Comparison of ENCODE assay signal across 12 cellular contexts in the genomic region with DNA sequence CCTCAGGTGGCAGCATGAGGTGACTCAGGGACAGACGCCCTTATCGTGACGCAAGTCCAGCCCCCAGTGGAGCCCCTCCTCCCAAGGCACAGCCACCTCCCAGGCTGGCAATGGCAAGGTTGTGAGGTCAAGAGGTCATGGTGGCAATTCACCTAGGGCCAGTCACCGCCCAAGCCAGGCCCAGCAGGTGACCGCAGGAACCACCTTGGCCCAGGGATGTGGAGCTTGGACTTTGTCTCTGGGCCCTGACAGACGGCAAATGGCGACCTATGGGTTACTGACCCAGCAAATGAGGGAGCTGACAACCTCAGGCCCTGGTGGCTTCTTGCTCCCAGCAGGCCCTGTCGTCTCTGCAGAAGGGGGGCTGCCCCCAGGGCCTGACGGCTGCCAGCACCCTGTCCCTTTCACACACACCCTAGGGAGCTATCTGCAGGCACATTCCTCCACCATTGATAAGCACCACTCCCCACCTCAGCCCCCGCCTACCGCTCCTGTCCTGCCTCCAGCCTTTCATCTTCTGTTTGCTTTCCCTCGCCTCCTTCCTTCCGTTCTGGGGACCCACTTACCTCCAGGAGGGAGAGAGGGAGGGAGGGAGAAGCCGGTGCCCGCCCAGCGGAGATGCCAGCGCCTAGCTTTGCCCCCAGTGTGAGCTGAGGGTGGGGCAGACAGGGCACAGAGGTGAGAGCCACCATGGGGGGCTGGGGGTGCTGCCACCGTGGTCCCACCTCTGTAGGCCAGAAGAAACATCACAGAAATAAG. TPM values are rescaled to one million over a fixed set of nuclear protein-coding genes. Genes with fewer than 3 reads are reported as not detected.
DNase-seq lines count a peak whose midpoint lies in the region; ATAC-seq and TF ChIP-seq lines count a peak whose summit lies in the region.
"Had no signal": no experiment of that assay in that cellular context is flagged by ENCODE, and none has a peak within 500 bp of the region (broad histone marks: within the 10 kb centered on the region; RNA-seq: fewer than 3 reads in every experiment).

No MANE protein-coding gene starts in this region.

- no peak for TF ChIP-seq CTCF in IMR-90 (conservative IDR thresholded peaks at IDR 0.05; ENCODE audit: low read depth, low read length)
- no peak for TF ChIP-seq CTCF in transverse colon (IDR thresholded peaks at IDR 0.05)
- no peak for TF ChIP-seq CTCF in activated CD8-positive, alpha-beta T cell treated with anti-CD3 and anti-CD28 coated beads for 36 hours (IDR thresholded peaks at IDR 0.05)

- H3K56ac ChIP-seq in IMR-90 (ENCODE audit: extremely low read depth, insufficient read depth, low read length): no peak overlapping the region; the same call in 1 of the 2 replicates

- peak overlapping the region; percentile 99 for H3K14ac ChIP-seq in IMR-90 (replicated peaks; ENCODE audit: low read depth, low read length)

- no peak overlapping the region for H3K4me2 ChIP-seq in IMR-90 (ENCODE audit: low read depth, low read length)

- H3K4me1 Mint-ChIP-seq in activated CD8-positive, alpha-beta T cell treated with anti-CD3 and anti-CD28 coated beads for 36 hours (ENCODE audit: low read depth): peaks cover 18% of the 10 kb centered on the region

- TF ChIP-seq POLR2A in IMR-90 (IDR thresholded peaks at IDR 0.05; ENCODE audit: low read depth, low read length) (no peak), transverse colon (IDR thresholded peaks at IDR 0.05) (peak; percentile 32)

- BruUV-seq in IMR-90 (replicated peaks; lab: Mats Ljungman, UMichigan): no TSS peak

- CTCF ChIA-PET in IMR-90 (lab: Yijun Ruan, JAX): interaction anchor here (0.6 to 0.8 kb wide), 2 partner anchors 61 to 65 kb away, joined by 3 to 5 read pairs; no protein-coding TSS in a partner anchor
- CTCF ChIA-PET in activated CD8-positive, alpha-beta T cell treated with anti-CD3 and anti-CD28 coated beads for 36 hours (lab: Charles Lee): interaction anchor here (1.6 kb wide), 1 partner anchor 44 kb away, joined by 4 read pairs; no protein-coding TSS in a partner anchor

- H3K27ac Mint-ChIP-seq in activated CD8-positive, alpha-beta T cell treated with anti-CD3 and anti-CD28 coated beads for 36 hours: no peak overlapping the region
- H3K27ac Mint-ChIP-seq: activated T-helper 17 cell treated with anti-CD3 and anti-CD28 coated beads, Interleukin-2, amount 50 U/mL, for 72 hours; stimulated activated memory B cell treated with anti-CD40 and anti-IgM and Interleukin-4, amounts not matched to agents 10 μg/mL and 1 μg/mL and 100 μg/mL, for 72 hours; T-cell had no signal

- H3K27me3 ChIP-seq in IMR-90 (ENCODE audit: control insufficient read depth, insufficient read depth, low read length) (no peaks in the 10 kb centered on the region), transverse colon (no peaks in the 10 kb centered on the region)

- H2BK20ac ChIP-seq in IMR-90 (ENCODE audit: low read depth, low read length): peak overlapping the region; percentile 83

- peak overlapping the region; percentile 47 for H2AFZ ChIP-seq in IMR-90 (replicated peaks; ENCODE audit: low read length, poor library complexity)
- H2AFZ ChIP-seq: GM23248 had no signal

- H3K27ac ChIP-seq in IMR-90 (ENCODE audit: insufficient read depth, low read length) (peak overlapping the region; percentile 99), transverse colon (peak overlapping the region; percentile 64 to 80 (median 79))

- H2AK9ac ChIP-seq in IMR-90 (replicated peaks; ENCODE audit: low read depth, low read length, poor library complexity): peak overlapping the region; percentile 100

- no peak for TF ChIP-seq EP300 in transverse colon (IDR thresholded peaks at IDR 0.05; ENCODE audit: low read depth)

- no peaks in the 10 kb centered on the region for H3K36me3 Mint-ChIP-seq in activated CD8-positive, alpha-beta T cell treated with anti-CD3 and anti-CD28 coated beads for 36 hours (ENCODE audit: low read depth)
- H3K36me3 Mint-ChIP-seq: stimulated activated memory B cell treated with anti-CD40 and anti-IgM and Interleukin-4, amounts not matched to agents 10 μg/mL and 1 μg/mL and 100 μg/mL, for 72 hours; T-cell had no signal

- peak overlapping the region; percentile 94; the same call in 2 of the 3 replicates for H2BK15ac ChIP-seq in IMR-90 (ENCODE audit: low read depth, low read length)

- H3K4ac ChIP-seq in IMR-90 (ENCODE audit: low read depth, low read length): peak overlapping the region; percentile 99

- POLR2A ChIA-PET in IMR-90 (lab: Charles Lee; ENCODE audit: unreplicated experiment): interaction anchor here (0.5 kb wide), 1 partner anchor 9 kb away, joined by 3 read pairs; no protein-coding TSS in a partner anchor
- POLR2A ChIA-PET in activated CD8-positive, alpha-beta T cell treated with anti-CD3 and anti-CD28 coated beads for 36 hours (lab: Charles Lee): no interaction called here

- peak overlapping the region; percentile 99 for H2AK5ac ChIP-seq in IMR-90 (ENCODE audit: low read depth, low read length)

- H4K8ac ChIP-seq in IMR-90 (ENCODE audit: low read depth in 2 of 2, low read length in 2 of 2): peak overlapping the region; percentile 94; a peak in 3 of 4 replicates

- peak overlapping the region; percentile 99 for H2BK5ac ChIP-seq in IMR-90 (ENCODE audit: low read depth, low read length, poor library complexity, severe bottlenecking)

- H4K91ac ChIP-seq in IMR-90 (ENCODE audit: insufficient read depth, low read depth, low read length): peak overlapping the region; percentile 100

- peak overlapping the region; percentile 76 for H4K5ac ChIP-seq in IMR-90 (ENCODE audit: low read depth, low read length)

- H3K36me3 ChIP-seq in IMR-90 (ENCODE audit: control insufficient read depth, insufficient read depth, low read length) (peaks cover 41% of the 10 kb centered on the region), transverse colon (peaks cover 0 to 6% (median 0%) of the 10 kb centered on the region in 4 donors)

- dilution Hi-C loops in IMR-90 (cut with HindIII; ENCODE audit: low sequenced_read_pairs, unreplicated experiment): no loop called here

- no peak for DNase-seq in IMR-90
- peak; percentile 80 for DNase-seq in astrocyte of the hippocampus (ENCODE audit: low read depth, low spot score)
- peak; percentile 93 for DNase-seq in left lobe of liver (ENCODE audit: low spot score)
- peak; percentile 80 for DNase-seq in transverse colon
- no peak for DNase-seq in stimulated activated CD4-positive, alpha-beta T cell treated with anti-CD3 and anti-CD28 coated beads, Interleukin-4, amount 100 ng/mL, for 24 hours
- DNase-seq in activated CD8-positive, alpha-beta T cell treated with anti-CD3 and anti-CD28 coated beads for 36 hours: no peak
- no peak for DNase-seq in cortex of kidney (lab: John Stamatoyannopoulos, UW)
- DNase-seq: GM23248, T-cell had no signal

- no peak overlapping the region for H3K4me3 Mint-ChIP-seq in activated CD8-positive, alpha-beta T cell treated with anti-CD3 and anti-CD28 coated beads for 36 hours
- H3K4me3 Mint-ChIP-seq: activated T-helper 17 cell treated with anti-CD3 and anti-CD28 coated beads, Interleukin-2, amount 50 U/mL, for 72 hours; stimulated activated memory B cell treated with anti-CD40 and anti-IgM and Interleukin-4, amounts not matched to agents 10 μg/mL and 1 μg/mL and 100 μg/mL, for 72 hours; T-cell had no signal

- H3K4me1 ChIP-seq in IMR-90 (ENCODE audit: control insufficient read depth, insufficient read depth, low read length): peaks cover 61% of the 10 kb centered on the region
- peaks cover 26 to 54% (median 43%) of the 10 kb centered on the region in 4 donors for H3K4me1 ChIP-seq in transverse colon

- peak overlapping the region; percentile 34; the same call in 1 of the 2 replicates for H3K23ac ChIP-seq in IMR-90 (ENCODE audit: low read depth, low read length)

- no peak overlapping the region for H3K18ac ChIP-seq in IMR-90 (ENCODE audit: low read depth, low read length)

- in situ Hi-C loops in IMR-90 (cut with MboI; ENCODE audit: low sequenced_read_pairs): no loop called here
- in situ Hi-C loops in transverse colon (cut with MboI; ENCODE audit: low pct_ligation_motif_present in 1 of 4, low pct_unique_long_range_greater_than_20kb in 1 of 4, low sequenced_read_pairs in 3 of 4): no loop called here

- H3K9me3 Mint-ChIP-seq in activated CD8-positive, alpha-beta T cell treated with anti-CD3 and anti-CD28 coated beads for 36 hours: no peaks in the 10 kb centered on the region
- H3K9me3 Mint-ChIP-seq: activated T-helper 17 cell treated with anti-CD3 and anti-CD28 coated beads, Interleukin-2, amount 50 U/mL, for 72 hours; T-cell had no signal

- 93% methylated on average over 4 of the region's 18 CpGs; no CpG with 5 or more reads in 1 of the 2 experiments for WGBS in IMR-90 (ENCODE audit: extremely low coverage in 2 of 2, insufficient read length in 1 of 2), 2 experiments
- 47% methylated on average over 15 of the region's 18 CpGs; no CpG with 5 or more reads in 1 of the 2 donors for WGBS in transverse colon (ENCODE audit: low coverage in 1 of 2), 2 donors

- H3K9me1 ChIP-seq in IMR-90 (ENCODE audit: insufficient read depth, low read length): peaks cover 40% of the 10 kb centered on the region

- H3K27me3 Mint-ChIP-seq in activated CD8-positive, alpha-beta T cell treated with anti-CD3 and anti-CD28 coated beads for 36 hours: peaks cover 2% of the 10 kb centered on the region
- H3K27me3 Mint-ChIP-seq: activated T-helper 17 cell treated with anti-CD3 and anti-CD28 coated beads, Interleukin-2, amount 50 U/mL, for 72 hours had no signal

- no peak for TF ChIP-seq RAD21 in IMR-90 (IDR thresholded peaks at IDR 0.05; ENCODE audit: low read length)

- no peak overlapping the region for H3K4me3 ChIP-seq in IMR-90 (ENCODE audit: insufficient read depth, low read depth, low read length)
- no peak overlapping the region for H3K4me3 ChIP-seq in transverse colon
- H3K4me3 ChIP-seq: GM23248 had no signal

- no peak for ATAC-seq in IMR-90 (ENCODE audit: low read depth)
- ATAC-seq in left lobe of liver: peak; percentile 73
- ATAC-seq in GM21528 (IDR thresholded peaks at IDR 0.05; ENCODE audit: low FRiP score, unreplicated experiment): no peak
- no peak for ATAC-seq in activated CD8-positive, alpha-beta T cell treated with anti-CD3 and anti-CD28 coated beads for 36 hours
- ATAC-seq: activated T-helper 17 cell treated with anti-CD3 and anti-CD28 coated beads, Interleukin-2, amount 50 U/mL, for 72 hours; stimulated activated memory B cell treated with anti-CD40 and anti-IgM and Interleukin-4, amounts not matched to agents 10 μg/mL and 1 μg/mL and 100 μg/mL, for 72 hours; T-cell had no signal

- intact Hi-C loops in IMR-90 (cut with micrococcal nuclease) (no loop called here), transverse colon (cut with DNase I; ENCODE audit: low total_unique reads) (no loop called here)
- intact Hi-C loops in activated CD8-positive, alpha-beta T cell treated with anti-CD3 and anti-CD28 coated beads for 36 hours (cut with micrococcal nuclease): no loop called here

- H3K9me3 ChIP-seq in IMR-90 (ENCODE audit: control insufficient read depth, insufficient read depth, low read length) (no peaks in the 10 kb centered on the region), transverse colon (no peaks in the 10 kb centered on the region)

- H3K9ac ChIP-seq in IMR-90 (ENCODE audit: low read depth, low read length): no peak overlapping the region
- H3K9ac ChIP-seq: GM23248 had no signal

- peaks cover 17 to 88% of the 10 kb centered on the region in 2 experiments; a peak in 3 of 4 replicates for H3K79me1 ChIP-seq in IMR-90 (ENCODE audit: low read depth in 1 of 2, low read length in 2 of 2)

- peak overlapping the region; percentile 97 for H2BK120ac ChIP-seq in IMR-90 (ENCODE audit: low read depth, low read length)

- peaks cover 34% of the 10 kb centered on the region for H4K20me1 ChIP-seq in IMR-90 (ENCODE audit: insufficient read depth, low read length)

RNA-seq across cellular contexts. Expression of gene EPHA2, which starts 12.1 kb away (rescaled TPM):
- 22.5 and 24.0 TPM in 2 replicates for total RNA-seq in IMR-90 (2012; rRNA removed)
- polyA plus RNA-seq in IMR-90 (2012; rRNA removed): 72.6 and 82.5 TPM in 2 replicates
- 65.8 and 89.5 TPM in 2 replicates for polyA plus RNA-seq in IMR-90 (2012; cell fraction: cytosol; rRNA removed)
- 96.5 and 215 TPM in 2 replicates for polyA plus RNA-seq in IMR-90 (2012; cell fraction: nucleus; rRNA removed; ENCODE audit: low replicate concordance)
- total RNA-seq in left lobe of liver: 6.5 TPM
- 10 to 100 TPM in 3 of 4 donors, 1 to 10 TPM in 1; 2.6 to 68.8 (median 30.5) TPM for total RNA-seq in transverse colon
- total RNA-seq in activated CD8-positive, alpha-beta T cell treated with anti-CD3 and anti-CD28 coated beads for 36 hours: not detected

Comparison
In these comparisons a context has a peak if more than half of its experiments do, and no peak if none do; other contexts are left out.
1. DNase-seq: peak in astrocyte of the hippocampus (single experiment), left lobe of liver (single experiment) and transverse colon (single experiment); none in IMR-90 (single experiment), stimulated activated CD4-positive, alpha-beta T cell treated with anti-CD3 and anti-CD28 coated beads, Interleukin-4, amount 100 ng/mL, for 24 hours (single experiment), activated CD8-positive, alpha-beta T cell treated with anti-CD3 and anti-CD28 coated beads for 36 hours (single experiment) and cortex of kidney (single experiment).